Comparison of ENCODE assay signal across 21 cellular contexts in the genomic region with DNA sequence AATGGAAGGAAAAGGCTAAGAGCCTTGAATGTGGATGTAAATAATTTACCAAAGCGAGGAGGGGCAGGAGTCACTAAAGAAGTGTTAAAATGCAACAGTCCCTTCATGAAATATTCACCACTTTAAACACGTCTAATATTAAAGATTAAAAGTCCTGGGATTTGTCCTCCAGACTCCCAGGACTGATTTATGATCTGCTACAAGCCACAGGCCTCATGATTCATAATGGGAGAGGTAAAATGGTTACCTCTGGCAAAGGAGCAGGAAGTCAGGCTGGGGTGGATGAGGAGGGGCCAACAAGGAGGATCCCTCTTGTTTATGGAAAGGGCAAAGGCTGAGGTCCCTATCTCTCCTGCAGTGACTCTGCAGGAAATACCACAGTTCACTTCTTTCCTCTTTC.
A peak's percentile ranks its signal among the peaks of the same experiment; 100 is the strongest.
DNase-seq lines count a peak whose midpoint lies in the region; ATAC-seq, FAIRE-seq and TF ChIP-seq lines count a peak whose summit lies in the region.
"Had no signal": no experiment of that assay in that cellular context is flagged by ENCODE, and none has a peak within 500 bp of the region (broad histone marks: within the 10 kb centered on the region; RNA-seq: fewer than 3 reads in every experiment).

No MANE protein-coding gene starts in this region.

- no peak overlapping the region for H3K27ac ChIP-seq in WERI-Rb-1
- H3K27ac ChIP-seq: ascending aorta, left ventricle myocardium inferior, SJSA1 had no signal

- no peak overlapping the region for H3K4me3 Mint-ChIP-seq in stimulated activated naive CD8-positive, alpha-beta T cell treated with anti-CD3 and anti-CD28 coated beads, Interleukin-15, amount 100 ng/mL, for 72 hours
- H3K4me3 Mint-ChIP-seq: activated CD8-positive, alpha-beta T cell treated with anti-CD3 and anti-CD28 coated beads, Interleukin-2, amount 10 ng/mL, durations not matched to agents 7 days and 5 days; activated naive CD4-positive, alpha-beta T cell treated with anti-CD3 and anti-CD28 coated beads, Interleukin-2, amount 10 ng/mL, durations not matched to agents 7 days and 5 days; activated T-cell treated with anti-CD3 and anti-CD28 coated beads, Interleukin-2, amount 50 U/mL, for 4 hours; IgD-negative memory B cell; stimulated activated effector memory CD8-positive, alpha-beta T cell treated with anti-CD3 and anti-CD28 coated beads, Interleukin-12 subunit alpha, Interleukin-12 subunit beta, amount 100 ng/mL, for 72 hours had no signal

- no peak overlapping the region for H3K4me3 ChIP-seq in WERI-Rb-1 (ENCODE audit: low read depth, low read length)
- H3K4me3 ChIP-seq: ascending aorta, left ventricle myocardium inferior, SJSA1 had no signal

- no peak overlapping the region for H3K27ac Mint-ChIP-seq in stimulated activated naive CD8-positive, alpha-beta T cell treated with anti-CD3 and anti-CD28 coated beads, Interleukin-15, amount 100 ng/mL, for 72 hours
- H3K27ac Mint-ChIP-seq: activated CD8-positive, alpha-beta T cell treated with anti-CD3 and anti-CD28 coated beads, Interleukin-2, amount 10 ng/mL, durations not matched to agents 7 days and 5 days; activated naive CD4-positive, alpha-beta T cell treated with anti-CD3 and anti-CD28 coated beads, Interleukin-2, amount 10 ng/mL, durations not matched to agents 7 days and 5 days; IgD-negative memory B cell; stimulated activated effector memory CD8-positive, alpha-beta T cell treated with anti-CD3 and anti-CD28 coated beads, Interleukin-12 subunit alpha, Interleukin-12 subunit beta, amount 100 ng/mL, for 72 hours had no signal

- TF ChIP-seq POLR2A in GM12892 (IDR thresholded peaks at IDR 0.05; ENCODE audit: low read depth, low read length) = no peak

- FAIRE-seq in urothelium cell line (lab: Jason Lieb, UNC) (no peak), GM12892 (lab: Jason Lieb, UNC) (no peak)

- H3K9me3 ChIP-seq in WERI-Rb-1 (ENCODE audit: severe bottlenecking) = no peaks in the 10 kb centered on the region
- H3K9me3 ChIP-seq: ascending aorta, left ventricle myocardium inferior, SJSA1 had no signal

- H3K27me3 ChIP-seq in WERI-Rb-1 (ENCODE audit: insufficient read depth, low read depth, severe bottlenecking) = no peaks in the 10 kb centered on the region
- H3K27me3 ChIP-seq: ascending aorta, SJSA1 had no signal

- no peak for TF ChIP-seq CTCF in WERI-Rb-1 (IDR thresholded peaks at IDR 0.05; ENCODE audit: low read depth, low read length)

- peaks cover 15% of the 10 kb centered on the region for H3K36me3 ChIP-seq in WERI-Rb-1
- H3K36me3 ChIP-seq: ascending aorta, left ventricle myocardium inferior, SJSA1 had no signal

- H3K27me3 Mint-ChIP-seq in stimulated activated naive CD8-positive, alpha-beta T cell treated with anti-CD3 and anti-CD28 coated beads, Interleukin-15, amount 100 ng/mL, for 72 hours = no peaks in the 10 kb centered on the region
- H3K27me3 Mint-ChIP-seq: activated naive CD4-positive, alpha-beta T cell treated with anti-CD3 and anti-CD28 coated beads, Interleukin-2, amount 10 ng/mL, durations not matched to agents 7 days and 5 days; IgD-negative memory B cell had no signal

- peaks cover 4 to 11% of the 10 kb centered on the region in 2 donors for H3K9me3 Mint-ChIP-seq in stimulated activated naive CD8-positive, alpha-beta T cell treated with anti-CD3 and anti-CD28 coated beads, Interleukin-15, amount 100 ng/mL, for 72 hours
- H3K9me3 Mint-ChIP-seq: activated T-cell treated with anti-CD3 and anti-CD28 coated beads, Interleukin-2, amount 50 U/mL, for 4 hours had no signal

- H3K4me1 Mint-ChIP-seq in stimulated activated naive CD8-positive, alpha-beta T cell treated with anti-CD3 and anti-CD28 coated beads, Interleukin-15, amount 100 ng/mL, for 72 hours = no peaks in the 10 kb centered on the region
- H3K4me1 Mint-ChIP-seq: activated naive CD4-positive, alpha-beta T cell treated with anti-CD3 and anti-CD28 coated beads, Interleukin-2, amount 10 ng/mL, durations not matched to agents 7 days and 5 days; IgD-negative memory B cell; stimulated activated effector memory CD8-positive, alpha-beta T cell treated with anti-CD3 and anti-CD28 coated beads, Interleukin-12 subunit alpha, Interleukin-12 subunit beta, amount 100 ng/mL, for 72 hours had no signal

- DNase-seq in HPDE6-E6E7 (ENCODE audit: extremely low spot score) (peak; percentile 7), T1000 (lab: John Stamatoyannopoulos, UW) (peak; percentile 5), iPS-NIHi11 (ENCODE audit: low spot score) (peak; percentile 36), urothelium cell line (ENCODE audit: low spot score) (peak; percentile 60), WERI-Rb-1 (no peak), GM12892 (ENCODE audit: insufficient read length) (no peak)
- DNase-seq in stimulated activated naive CD8-positive, alpha-beta T cell treated with anti-CD3 and anti-CD28 coated beads, Interleukin-15, amount 100 ng/mL, for 72 hours = no peak
- DNase-seq: activated CD8-positive, alpha-beta T cell treated with anti-CD3 and anti-CD28 coated beads, Interleukin-2, amount 10 ng/mL, durations not matched to agents 7 days and 5 days; activated naive CD4-positive, alpha-beta T cell treated with anti-CD3 and anti-CD28 coated beads, Interleukin-2, amount 10 ng/mL, durations not matched to agents 7 days and 5 days; activated T-cell treated with anti-CD3 and anti-CD28 coated beads, Interleukin-2, amount 50 U/mL, for 4 hours; COR-L47; effector memory CD4-positive, alpha-beta T cell; hypothalamus; left ventricle myocardium inferior; NCI-H146; NCI-H774; stimulated activated CD4-positive, alpha-beta T cell treated with anti-CD3 and anti-CD28 coated beads, Interleukin-15, amount 100 ng/mL, for 24 hours had no signal

- ATAC-seq in stimulated activated naive CD8-positive, alpha-beta T cell treated with anti-CD3 and anti-CD28 coated beads, Interleukin-15, amount 100 ng/mL, for 72 hours = no peak
- ATAC-seq: activated CD8-positive, alpha-beta T cell treated with anti-CD3 and anti-CD28 coated beads, Interleukin-2, amount 10 ng/mL, durations not matched to agents 7 days and 5 days; activated T-cell treated with anti-CD3 and anti-CD28 coated beads, Interleukin-2, amount 50 U/mL, for 4 hours; stimulated activated effector memory CD8-positive, alpha-beta T cell treated with anti-CD3 and anti-CD28 coated beads, Interleukin-12 subunit alpha, Interleukin-12 subunit beta, amount 100 ng/mL, for 72 hours had no signal

Comparison
In these comparisons a context has a peak if more than half of its experiments do, and no peak if none do; other contexts are left out.
1. DNase-seq: peak in HPDE6-E6E7 (single experiment), T1000 (single experiment), iPS-NIHi11 (single experiment) and urothelium cell line (single experiment); none in stimulated activated naive CD8-positive, alpha-beta T cell treated with anti-CD3 and anti-CD28 coated beads, Interleukin-15, amount 100 ng/mL, for 72 hours (0 of 2), WERI-Rb-1 (single experiment) and GM12892 (single experiment).